ENCODE assay signal across 12 cellular contexts in genomic region chr12:8471093-8471492, GRCh38. TPM values are rescaled to one million over a fixed set of nuclear protein-coding genes. Genes with fewer than 3 reads are reported as not detected.
"Had no signal": no experiment of that assay in that cellular context is flagged by ENCODE, and none has a peak within 500 bp of the region (broad histone marks: within the 10 kb centered on the region; RNA-seq: fewer than 3 reads in every experiment).

No MANE protein-coding gene starts in this region.

- H3K4me2 ChIP-seq: GM23338 had no signal

- H3K27ac ChIP-seq: GM23248 had no signal

- DNase-seq: GM23248, GOT3, H7, H9, HCEC 1CT, HFFc6 had no signal

- H3K4me3 ChIP-seq: GM23248, GM23338, HAP-1 had no signal

- FAIRE-seq: H1, H54 had no signal

- H3K9me3 ChIP-seq: HAP-1 had no signal

- H2AFZ ChIP-seq: GM23248, GM23338 had no signal

- ATAC-seq: GM23338, HCT116 had no signal

- H3K36me3 ChIP-seq: HAP-1 had no signal

- H3K9ac ChIP-seq: GM23248 had no signal

RNA-seq across cellular contexts. Expression of gene CLEC6A, which starts 15.3 kb away (rescaled TPM):
- total RNA-seq: GM23248, GM23338, H1, H4, HFFc6 had no signal
- polyA plus RNA-seq: GM23248, GM23338, H1 had no signal

RNA-seq across cellular contexts. Expression of gene CLEC4D, which starts 42.2 kb away (rescaled TPM):
- total RNA-seq: GM23248, H1, H4, HFFc6 had no signal
- polyA plus RNA-seq: GM23248 had no signal
